Comparison of ENCODE assay signal across 1 cellular context in genomic region chr4:183175631-183176232, GRCh38.
TF ChIP-seq lines count a peak whose summit lies in the region.

No MANE protein-coding gene starts in this region.

TF ChIP-seq in HEK293, 187 proteins besides CTCF, POLR2A, EP300 and RAD21 (continued from another document):
- no peak for TF ChIP-seq PRDM2 (tag by site-specific recombination; IDR thresholded peaks at IDR 0.05; ENCODE audit: borderline replicate concordance)
TF ChIP-seq in HEK293: peak in this region for 1.
